In genomic region chrX:152697952-152698931, GRCh38 we compare ENCODE assay signal across 12 cellular contexts. TPM values are rescaled to one million over a fixed set of nuclear protein-coding genes. Genes with fewer than 3 reads are reported as not detected.
A peak's percentile ranks its signal among the peaks of the same experiment; 100 is the strongest.
DNase-seq lines count a peak whose midpoint lies in the region; ATAC-seq, FAIRE-seq and TF ChIP-seq lines count a peak whose summit lies in the region.
"Not testable (repeated sequence)": the region's sequence is repeated elsewhere in the genome, so short reads cannot be mapped to it uniquely, and the experiment has no call there.
"Had no signal": no experiment of that assay in that cellular context is flagged by ENCODE, and none has a peak within 500 bp of the region (broad histone marks: within the 10 kb centered on the region; RNA-seq: fewer than 3 reads in every experiment).

TSS of gene MAGEA3 (plus strand) at chrX:152698794. CDS start at chrX:152700833, 2,039 bp downstream.

- H3K4me2 ChIP-seq in HCT116 (ENCODE audit: low read length): not testable (repeated sequence)

- H3K79me2 ChIP-seq in HCT116 (ENCODE audit: insufficient read depth, low read length): not testable (repeated sequence)

- H3K9me3 ChIP-seq in HCT116 (ENCODE audit: control insufficient read depth in 1 of 2, insufficient read depth in 1 of 2, low read depth in 1 of 2, low read length in 2 of 2); kidney (ENCODE audit: control insufficient read depth in 1 of 2, low read length in 2 of 2); testis: not testable (repeated sequence)

- H2AFZ ChIP-seq in HCT116 (ENCODE audit: low read depth, low read length, poor library complexity, severe bottlenecking): not testable (repeated sequence)

- TF ChIP-seq POLR2A in HCT116 (IDR thresholded peaks at IDR 0.05; ENCODE audit: borderline replicate concordance, extremely low read depth, insufficient read depth, insufficient read length); testis (IDR thresholded peaks at IDR 0.05): not testable (repeated sequence)

- WGBS in testis, 2 donors: 75% methylated on average over 5 of the region's 34 CpGs; no CpG with 5 or more reads in 1 of the 2 donors

- FAIRE-seq in kidney (lab: Jason Lieb, UNC): not testable (repeated sequence)

- not testable (repeated sequence) for TF ChIP-seq CTCF in HCT116 (IDR thresholded peaks at IDR 0.05 in 2 of 3, conservative IDR thresholded peaks at IDR 0.05 in 1 of 3; ENCODE audit: borderline replicate concordance in 1 of 3, insufficient read depth in 1 of 3, low read depth in 2 of 3, low read length in 2 of 3); kidney (IDR thresholded peaks at IDR 0.05; ENCODE audit: borderline replicate concordance, extremely low read depth, insufficient read depth); testis (IDR thresholded peaks at IDR 0.05)

- H3K36me3 ChIP-seq in HCT116 (ENCODE audit: control insufficient read depth in 1 of 2, insufficient read depth in 2 of 2, low read length in 2 of 2); kidney (ENCODE audit: control insufficient read depth in 1 of 2, insufficient read depth in 2 of 2, low read length in 2 of 2); testis (ENCODE audit: low read depth, missing control alignments): not testable (repeated sequence)

- not testable (repeated sequence) for H3K9me2 ChIP-seq in HCT116 (ENCODE audit: insufficient read depth)

- POLR2A ChIA-PET in HCT116 (lab: Charles Lee): not testable (repeated sequence)

- H3K27ac ChIP-seq in HCT116 (ENCODE audit: low read depth, low read length); kidney (ENCODE audit: low read depth in 2 of 2, low read length in 2 of 2); testis: not testable (repeated sequence)

- not testable (repeated sequence) for BruUV-seq in HCT116 (replicated peaks; lab: Mats Ljungman, UMichigan)

- ATAC-seq in HCT116: peak; percentile 91
- peak; percentile 97 for ATAC-seq in SK-N-SH treated with all-trans-retinoic acid at 6 μM for 48 hours

- DNase-seq in A172 (ENCODE audit: low spot score); HCT116 (ENCODE audit: low read depth, low spot score); M059J (ENCODE audit: low read depth); RPMI7951 (ENCODE audit: low read depth); testis: not testable (repeated sequence)
- DNase-seq in kidney: peak; percentile 2

- not testable (repeated sequence) for H3K27me3 ChIP-seq in HCT116 (ENCODE audit: insufficient read depth, low read length); testis

- peak within 1 kb of the TSS; percentile 30 to 37; a peak in 3 of 4 replicates for H3K4me3 ChIP-seq in HCT116 (replicated peaks in 1 of 2; ENCODE audit: low read depth in 1 of 2, low read length in 2 of 2)
- not testable (repeated sequence) for H3K4me3 ChIP-seq in kidney (ENCODE audit: low read length in 2 of 2); testis

- H3K4me1 ChIP-seq in HCT116 (ENCODE audit: control insufficient read depth in 1 of 2, insufficient read depth in 2 of 2, low read length in 2 of 2); kidney (ENCODE audit: control insufficient read depth in 1 of 2, insufficient read depth in 1 of 2, low read depth in 1 of 2, low read length in 2 of 2); testis: not testable (repeated sequence)

- CTCF ChIA-PET in HCT116 (lab: Charles Lee): not testable (repeated sequence)

- intact Hi-C loops in HCT116 (cut with micrococcal nuclease); kidney (cut with DNase I); testis (cut with DNase I; ENCODE audit: low total_unique reads): not testable (repeated sequence)

- TF ChIP-seq RAD21 in HCT116 (IDR thresholded peaks at IDR 0.05; ENCODE audit: low read depth): not testable (repeated sequence)

- not testable (repeated sequence) for H4K20me1 ChIP-seq in HCT116 (ENCODE audit: insufficient read depth)

- RAD21 ChIA-PET in HCT116 (lab: Charles Lee; ENCODE audit: low non-redundant PET in 1 of 2, low total read pairs in 2 of 2, uncharacterized antibody in 2 of 2, unreplicated experiment in 2 of 2): not testable (repeated sequence)

- H3K9ac ChIP-seq in HCT116 (ENCODE audit: low read length); kidney (ENCODE audit: low read length in 2 of 2): not testable (repeated sequence)

RNA-seq across cellular contexts. Expression of gene MAGEA3, which starts in this region (rescaled TPM):
- 25.8 and 30.4 TPM in 2 replicates for total RNA-seq in A172 (2014; rRNA removed; shearing (Covaris generic))
- total RNA-seq in HCT116 (2021; ENCODE audit: unreplicated experiment) (92.7 TPM), kidney (not detected), testis (10 to 100 TPM; 16.0 to 16.3 TPM)
- polyA plus RNA-seq in HCT116 (2012): 72.3 and 77.1 TPM in 2 replicates
- total RNA-seq in M059J (2014; rRNA removed; shearing (Covaris generic)): 14.5 and 16.6 TPM in 2 replicates
- total RNA-seq in RPMI7951 (2014; rRNA removed; shearing (Covaris generic)): 93.5 and 116 TPM in 2 replicates
- polyA plus RNA-seq in kidney (ENCODE audit: insufficient read depth, low read depth, low replicate concordance) (not detected), testis (ENCODE audit: insufficient read depth, low read depth, low replicate concordance) (16.1 TPM)
- total RNA-seq: CD4-positive, alpha-beta T cell; CD8-positive, alpha-beta memory T cell; G401; GM23338 had no signal
- polyA plus RNA-seq: CD14-positive monocyte; CD8-positive, alpha-beta memory T cell had no signal

Comparison
In these comparisons a context has a peak if more than half of its experiments do, and no peak if none do; other contexts are left out.
1. RNA of gene MAGEA3 (total RNA-seq): 93.5 to 116 TPM in RPMI7951, 92.7 TPM in HCT116 (single experiment), 25.8 to 30.4 TPM in A172, 14.5 to 16.6 TPM in M059J and 16.0 to 16.3 TPM in testis; not detected in kidney (single experiment); every median in the first group is over 10 times any median in the second.
2. RNA of gene MAGEA3 (polyA plus RNA-seq): 16.1 TPM in testis (single experiment); not detected in kidney (single experiment); every median in the first group is over 10 times any median in the second.
3. Peak in DNase-seq in kidney; RNA of the gene not detected or under 1 TPM.